Comparison of ENCODE assay signal across 18 cellular contexts in genomic region chr9:83582026-83582425, GRCh38. TPM values are rescaled to one million over a fixed set of nuclear protein-coding genes. Genes with fewer than 3 reads are reported as not detected.
DNase-seq lines count a peak whose midpoint lies in the region; ATAC-seq and TF ChIP-seq lines count a peak whose summit lies in the region.
"Had no signal": no experiment of that assay in that cellular context is flagged by ENCODE, and none has a peak within 500 bp of the region (broad histone marks: within the 10 kb centered on the region; RNA-seq: fewer than 3 reads in every experiment).

No MANE protein-coding gene starts in this region.

- TF ChIP-seq CTCF in RWPE2 (IDR thresholded peaks at IDR 0.05; ENCODE audit: poor library complexity, severe bottlenecking) (no peak), esophagus muscularis mucosa (IDR thresholded peaks at IDR 0.05) (no peak), mucosa of descending colon (IDR thresholded peaks at IDR 0.05) (no peak)

- H3K4me1 ChIP-seq in RWPE2 (ENCODE audit: insufficient read depth, poor library complexity, severe bottlenecking) (no peaks in the 10 kb centered on the region), esophagus muscularis mucosa (no peaks in the 10 kb centered on the region), mucosa of descending colon (ENCODE audit: low read depth) (no peaks in the 10 kb centered on the region)
- H3K4me1 ChIP-seq: heart left ventricle, right atrium auricular region had no signal

- peaks cover 3% of the 10 kb centered on the region for H3K9me3 ChIP-seq in RWPE2 (ENCODE audit: severe bottlenecking)
- H3K9me3 ChIP-seq in esophagus muscularis mucosa = peaks cover 0 to 15% (median 0%) of the 10 kb centered on the region in 4 donors
- peaks cover 8% of the 10 kb centered on the region for H3K9me3 ChIP-seq in mucosa of descending colon

- TF ChIP-seq EP300 in esophagus muscularis mucosa (IDR thresholded peaks at IDR 0.05) = no peak

- H3K27me3 ChIP-seq in RWPE2 (ENCODE audit: insufficient read depth, poor library complexity, severe bottlenecking) (no peaks in the 10 kb centered on the region), esophagus muscularis mucosa (no peaks in the 10 kb centered on the region)
- H3K27me3 ChIP-seq: heart left ventricle, right atrium auricular region had no signal

- peak; percentile 33 for DNase-seq in ELR (ENCODE audit: low read depth)
- no peak for DNase-seq in RWPE2 (ENCODE audit: low spot score)
- DNase-seq in esophagus muscularis mucosa (ENCODE audit: extremely low spot score) = peak; percentile 24
- DNase-seq in non-pigmented ciliary epithelial cell (ENCODE audit: low read depth) = peak; percentile 31
- DNase-seq in mucosa of descending colon = no peak
- DNase-seq: activated naive CD8-positive, alpha-beta T cell treated with anti-CD3 and anti-CD28 coated beads, Interleukin-2, amount 10 ng/mL, durations not matched to agents 7 days and 5 days; CD8-positive, alpha-beta memory T cell; DMS53; heart left ventricle; NCI-H187; NCI-H446; occipital lobe; stimulated activated CD4-positive, alpha-beta T cell treated with anti-CD3 and anti-CD28 coated beads, Interleukin-15, amount 100 ng/mL, for 24 hours; T1000 had no signal

- H3K36me3 ChIP-seq in RWPE2 (ENCODE audit: low read depth) = no peaks in the 10 kb centered on the region
- H3K36me3 ChIP-seq in esophagus muscularis mucosa = peaks cover 0 to 10% (median 0%) of the 10 kb centered on the region in 4 donors
- no peaks in the 10 kb centered on the region for H3K36me3 ChIP-seq in mucosa of descending colon (ENCODE audit: low read depth)
- H3K36me3 ChIP-seq: heart left ventricle, right atrium auricular region had no signal

- H3K4me3 ChIP-seq in RWPE2 (ENCODE audit: severe bottlenecking) (no peak overlapping the region), esophagus muscularis mucosa (no peak overlapping the region), mucosa of descending colon (no peak overlapping the region)
- H3K4me3 ChIP-seq: heart left ventricle, right atrium auricular region had no signal

- no peak overlapping the region for H3K27ac ChIP-seq in RWPE2 (ENCODE audit: poor library complexity, severe bottlenecking)
- H3K27ac ChIP-seq in esophagus muscularis mucosa (replicated peaks in 1 of 4) = no peak overlapping the region
- H3K27ac ChIP-seq: heart left ventricle, right atrium auricular region had no signal

- no peak for TF ChIP-seq POLR2A in esophagus muscularis mucosa (IDR thresholded peaks at IDR 0.05; ENCODE audit: low read depth)

- intact Hi-C loops in esophagus muscularis mucosa (cut with DNase I) = no loop called here
- intact Hi-C loops in mucosa of descending colon (cut with DNase I, micrococcal nuclease) = no loop called here

- 71% methylated on average over 1 of the region's 1 CpG for WGBS in esophagus muscularis mucosa

- 0 out of 3 replicates have a peak, but pooled peaks have one; percentile 42 for ATAC-seq in RWPE2 (ENCODE audit: low read depth)
- no peak for ATAC-seq in GM19463 (IDR thresholded peaks at IDR 0.05; ENCODE audit: unreplicated experiment)
- no peak for ATAC-seq in GM21423 (IDR thresholded peaks at IDR 0.05; ENCODE audit: unreplicated experiment)
- ATAC-seq in mucosa of descending colon = no peak
- ATAC-seq: activated CD4-positive, CD25-positive, alpha-beta regulatory T cell treated with anti-CD3 and anti-CD28 coated beads, Interleukin-2, amount 50 U/mL, for 24 hours; heart left ventricle had no signal

RNA-seq across cellular contexts. Expression of gene IDNK, which starts 40.9 kb away (rescaled TPM):
- total RNA-seq in esophagus muscularis mucosa (1 to 10 TPM; 4.6 to 9.3 (median 5.9) TPM), mucosa of descending colon (10 to 100 TPM in 1 of 3 donors, 1 to 10 TPM in 2; 6.8 to 10.6 (median 7.1) TPM)

RNA-seq across cellular contexts. Expression of gene FRMD3, which starts 43.8 kb away (rescaled TPM):
- total RNA-seq in esophagus muscularis mucosa (10 to 100 TPM in 3 of 4 donors, 1 to 10 TPM in 1; 7.9 to 13.4 (median 11.8) TPM), mucosa of descending colon (10 to 100 TPM; 12.2 to 27.4 (median 25.0) TPM)

Comparison
In these comparisons a context has a peak if more than half of its experiments do, and no peak if none do; other contexts are left out.
1. DNase-seq: peak in ELR (single experiment), esophagus muscularis mucosa (single experiment) and non-pigmented ciliary epithelial cell (single experiment); none in RWPE2 (single experiment) and mucosa of descending colon (0 of 3).